In the genomic region with DNA sequence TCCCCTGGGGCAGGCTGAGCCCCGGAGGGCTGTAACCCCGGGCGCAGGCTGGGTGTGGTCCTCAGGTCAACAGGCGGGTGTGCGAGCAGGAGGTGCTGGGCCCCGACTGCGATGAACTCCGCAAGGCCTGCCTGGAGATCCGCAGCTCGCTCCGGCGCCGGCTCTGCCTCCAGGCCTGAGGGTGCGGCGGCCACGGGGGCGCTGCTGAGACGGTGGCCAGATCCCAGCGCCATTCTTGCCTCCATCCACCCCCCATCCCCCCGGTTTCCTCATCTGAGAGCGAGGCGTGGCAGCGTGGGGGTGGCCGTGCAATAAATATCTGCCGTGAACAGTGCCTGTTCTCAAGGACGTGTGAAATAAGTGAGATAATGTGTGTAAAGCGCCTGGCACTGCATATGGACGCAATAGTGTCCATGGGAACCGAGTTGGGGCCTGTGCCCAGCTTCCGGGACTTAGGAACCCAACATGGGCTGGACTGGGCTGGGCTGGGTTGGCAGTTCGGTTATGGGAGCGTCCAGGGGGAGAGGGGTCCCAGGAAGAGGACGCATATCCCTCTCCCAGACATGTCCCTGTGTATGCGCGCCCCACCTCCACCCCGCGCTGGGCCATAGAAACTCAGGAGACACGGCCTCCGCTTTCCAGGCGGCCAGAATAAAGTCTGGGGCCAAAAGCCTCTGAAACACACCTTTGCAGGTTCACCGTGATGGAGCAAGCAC, we compare ENCODE assay signal across 9 cellular contexts. TPM values are rescaled to one million over a fixed set of nuclear protein-coding genes. Genes with fewer than 3 reads are reported as not detected.
DNase-seq lines count a peak whose midpoint lies in the region; ATAC-seq and TF ChIP-seq lines count a peak whose summit lies in the region.
"Had no signal": no experiment of that assay in that cellular context is flagged by ENCODE, and none has a peak within 500 bp of the region (broad histone marks: within the 10 kb centered on the region; RNA-seq: fewer than 3 reads in every experiment).

No MANE protein-coding gene starts in this region.

- H3K27me3 ChIP-seq in heart right ventricle (peaks cover 0 to 14% (median 0%) of the 10 kb centered on the region in 7 donors), osteoblast (ENCODE audit: insufficient read depth, low read length) (no peaks in the 10 kb centered on the region)

- H3K9me3 ChIP-seq in heart right ventricle, result peaks cover 0 to 10% (median 0%) of the 10 kb centered on the region in 11 donors
- H3K9me3 ChIP-seq in osteoblast (ENCODE audit: low read depth, low read length), result no peaks in the 10 kb centered on the region

- ATAC-seq in HG03175 (IDR thresholded peaks at IDR 0.05; ENCODE audit: unreplicated experiment) (peak; percentile 4), heart right ventricle (peak; percentile 46 to 70 (median 61))

- H3K4me3 ChIP-seq in heart right ventricle (peak overlapping the region; percentile 53 to 78 (median 70)), osteoblast (ENCODE audit: insufficient read depth, low read length) (peak overlapping the region; percentile 80)

- peaks cover 2 to 41% (median 28%) of the 10 kb centered on the region in 9 donors for H3K4me1 ChIP-seq in heart right ventricle
- H3K4me1 ChIP-seq in osteoblast (ENCODE audit: insufficient read depth, low read length), result peaks cover 4% of the 10 kb centered on the region

- H3K36me3 ChIP-seq in heart right ventricle (no peaks in the 10 kb centered on the region), osteoblast (ENCODE audit: insufficient read depth, low read length) (no peaks in the 10 kb centered on the region)

- peak overlapping the region; percentile 84 for H2AFZ ChIP-seq in osteoblast (ENCODE audit: low read length)

- DNase-seq in NCI-H1694 treated with DMSO at 0.1 percent for 48 hours (lab: John Stamatoyannopoulos, UW) (peak; percentile 12), NCI-H1694 (lab: John Stamatoyannopoulos, UW) (no peak), RKO (ENCODE audit: low spot score) (peak; percentile 80), amniotic epithelial cell (ENCODE audit: low read depth) (peak; percentile 74), heart right ventricle (peak; percentile 73), osteoblast (ENCODE audit: insufficient read length, low spot score, missing footprints) (peak; percentile 95), NCI-H187 treated with DMSO at 0.1 percent for 48 hours (lab: John Stamatoyannopoulos, UW) (no peak)

- H3K27ac ChIP-seq in heart right ventricle, result peak overlapping the region; percentile 59 to 93 (median 87)
- H3K27ac ChIP-seq in osteoblast (ENCODE audit: low read depth, low read length), result no peak overlapping the region

- H3K4me2 ChIP-seq in osteoblast (ENCODE audit: insufficient read depth, low read length), result peak overlapping the region; percentile 95

- intact Hi-C loops in heart right ventricle (cut with DNase I), result loop anchor here in 3 of 10 donors (10.0 kb wide), 3 partner anchors 115 to 355 kb away; a partner anchor contains a TSS

- no peaks in the 10 kb centered on the region for H3K79me2 ChIP-seq in osteoblast (ENCODE audit: insufficient read depth, low read length)

- WGBS in heart right ventricle, 2 donors, result 8% methylated on average over 39 to 41 of the region's 41 CpGs

- H4K20me1 ChIP-seq in osteoblast (ENCODE audit: insufficient read depth, low read length), result no peaks in the 10 kb centered on the region

- TF ChIP-seq CTCF in heart right ventricle (IDR thresholded peaks at IDR 0.05) (peak in 8 of 9 donors; percentile 22 to 63 (median 52)), osteoblast (IDR thresholded peaks at IDR 0.05; ENCODE audit: extremely low read depth, low read depth, low read length) (peak; percentile 32)

RNA-seq across cellular contexts. Expression of a gene that starts 15.0 kb away (rescaled TPM):
- total RNA-seq in heart right ventricle, result 1 to 10 TPM; 5.9 to 9.2 (median 7.7) TPM
- polyA plus RNA-seq in heart right ventricle, result 10 to 100 TPM in 1 of 2 donors, 1 to 10 TPM in 1; 6.9 to 10.1 TPM
- 8.0 and 9.4 TPM in 2 replicates for total RNA-seq in osteoblast

RNA-seq across cellular contexts. Expression of a gene that starts 37.4 kb away (rescaled TPM):
- total RNA-seq in heart right ventricle (1 to 10 TPM; 5.8 to 9.0 (median 7.6) TPM), osteoblast (17.4 and 17.7 TPM in 2 replicates)
- 10 to 100 TPM; 13.8 to 26.9 TPM for polyA plus RNA-seq in heart right ventricle

RNA-seq across cellular contexts. Expression of a gene that starts 38.2 kb away (rescaled TPM):
- total RNA-seq in heart right ventricle, result not detected
- not detected for polyA plus RNA-seq in heart right ventricle
- total RNA-seq in osteoblast, result 0.36 TPM in 1 of 2 replicates, not detected in the other

RNA-seq across cellular contexts. Expression of a gene that starts 50.7 kb away (rescaled TPM):
- total RNA-seq in heart right ventricle (not detected), osteoblast (not detected in 2 replicates)
- under 1 TPM; 0.01 to 0.07 TPM for polyA plus RNA-seq in heart right ventricle
- total RNA-seq: pulmonary artery endothelial cell had no signal

Comparison
In these comparisons a context has a peak if more than half of its experiments do, and no peak if none do; other contexts are left out.
1. DNase-seq: peak in NCI-H1694 treated with DMSO at 0.1 percent for 48 hours (single experiment), RKO (single experiment), amniotic epithelial cell (single experiment), heart right ventricle (2 of 2) and osteoblast (single experiment); none in NCI-H1694 (single experiment) and NCI-H187 treated with DMSO at 0.1 percent for 48 hours (single experiment).